Comparison of ENCODE assay signal across 8 cellular contexts in the genomic region with DNA sequence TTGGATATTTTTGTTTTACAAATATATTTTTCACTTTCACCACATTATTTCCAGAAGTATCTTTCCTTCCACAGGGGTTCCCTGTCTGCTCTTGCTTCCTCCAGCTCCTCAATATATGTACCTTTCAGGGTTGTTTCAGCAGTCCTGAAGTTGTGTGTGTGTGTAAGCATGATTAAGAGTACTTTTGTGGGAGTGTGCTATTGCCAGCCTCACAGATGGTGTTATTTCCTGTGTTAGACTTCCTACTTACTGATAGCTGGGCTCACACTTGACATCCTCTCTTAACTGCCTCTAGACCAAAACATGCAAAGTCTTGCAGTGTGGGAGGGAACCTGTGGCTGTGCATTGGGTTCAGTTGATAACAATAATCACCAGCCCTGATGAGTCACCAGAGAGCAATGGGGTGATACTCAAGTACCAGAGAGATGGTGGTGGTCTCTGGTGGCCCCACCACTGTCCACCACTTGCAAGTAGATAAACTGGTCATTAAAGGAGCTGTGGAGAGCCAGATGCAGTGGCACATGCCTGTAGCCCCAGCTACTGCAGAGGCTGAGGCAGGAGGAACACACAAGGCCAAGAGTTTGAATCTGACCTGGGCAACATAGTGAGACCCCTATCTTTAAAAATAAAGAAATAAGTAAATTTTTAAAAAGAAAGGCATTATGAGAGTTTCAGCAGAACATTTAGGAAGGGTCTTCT.
DNase-seq lines count a peak whose midpoint lies in the region; ATAC-seq, FAIRE-seq and TF ChIP-seq lines count a peak whose summit lies in the region.

No MANE protein-coding gene starts in this region.

- H3K79me2 ChIP-seq in Loucy (ENCODE audit: insufficient read depth, low read length): no peaks in the 10 kb centered on the region

- H3K9me2 ChIP-seq in Loucy (replicated peaks; ENCODE audit: low read depth, low read length): no peaks in the 10 kb centered on the region

- H3K27ac ChIP-seq in mesenchymal stem cell (ENCODE audit: low read length, poor library complexity, severe bottlenecking) (no peak overlapping the region), stomach (peak overlapping the region in 1 of 5 donors; percentile 43)

- H3K14ac ChIP-seq in mesenchymal stem cell (ENCODE audit: low read length in 2 of 2): no peak overlapping the region

- H3K27me3 ChIP-seq in Loucy (ENCODE audit: insufficient read depth, low read length, poor library complexity, severe bottlenecking) (no peaks in the 10 kb centered on the region), mesenchymal stem cell (ENCODE audit: control insufficient read depth in 1 of 2, insufficient read depth in 1 of 2, low read length in 2 of 2) (no peaks in the 10 kb centered on the region), stomach (no peaks in the 10 kb centered on the region)

- POLR2A ChIA-PET in activated CD8-positive, alpha-beta T cell treated with anti-CD3 and anti-CD28 coated beads, Interleukin-2, amount 10 ng/mL, durations not matched to agents 7 days and 5 days (lab: Charles Lee): interaction anchor here (0.8 to 2.0 kb wide), 6 partner anchors 8 to 329 kb away, joined by 3 to 7 read pairs (median 5); no protein-coding TSS in a partner anchor

- H3K27me3 Mint-ChIP-seq in activated CD8-positive, alpha-beta T cell treated with anti-CD3 and anti-CD28 coated beads, Interleukin-2, amount 10 ng/mL, durations not matched to agents 7 days and 5 days (ENCODE audit: low read depth): peaks cover 3% of the 10 kb centered on the region

- no peaks in the 10 kb centered on the region for H3K36me3 ChIP-seq in Loucy (ENCODE audit: insufficient read depth, low read length)
- no peaks in the 10 kb centered on the region for H3K36me3 ChIP-seq in mesenchymal stem cell (ENCODE audit: control insufficient read depth in 1 of 2, insufficient read depth in 2 of 2, low read depth in 1 of 2, low read length in 2 of 2)
- H3K36me3 ChIP-seq in stomach: no peaks in the 10 kb centered on the region

- TF ChIP-seq POLR2A in GM12892 (IDR thresholded peaks at IDR 0.05; ENCODE audit: low read depth, low read length): peak; percentile 39; the same call in 1 of the 2 replicates
- no peak for TF ChIP-seq POLR2A in stomach (IDR thresholded peaks at IDR 0.05)

- no peak overlapping the region for H2BK120ac ChIP-seq in mesenchymal stem cell (ENCODE audit: low read depth, low read length)

- H2AFZ ChIP-seq in Loucy (ENCODE audit: low read length) (no peak overlapping the region), mesenchymal stem cell (ENCODE audit: low read depth, low read length) (no peak overlapping the region)

- H3K4me3 ChIP-seq in Loucy (ENCODE audit: low read length, poor library complexity, severe bottlenecking) (peak overlapping the region; percentile 5), mesenchymal stem cell (ENCODE audit: insufficient read depth in 1 of 2, low read depth in 1 of 2, low read length in 2 of 2) (no peak overlapping the region), stomach (no peak overlapping the region)

- DNase-seq in GM12892 (ENCODE audit: insufficient read length) (no peak), mesenchymal stem cell (peak; percentile 22), hepatic stellate cell (ENCODE audit: low spot score) (no peak), stomach (no peak), NCI-H2081 (lab: John Stamatoyannopoulos, UW) (no peak)
- peak; percentile 75 for DNase-seq in activated CD8-positive, alpha-beta T cell treated with anti-CD3 and anti-CD28 coated beads, Interleukin-2, amount 10 ng/mL, durations not matched to agents 7 days and 5 days

- H4K91ac ChIP-seq in mesenchymal stem cell (ENCODE audit: low read length): no peak overlapping the region

- H3K23ac ChIP-seq in mesenchymal stem cell (ENCODE audit: low read length in 2 of 2): no peak overlapping the region

- no peaks in the 10 kb centered on the region for H3K79me1 ChIP-seq in mesenchymal stem cell (replicated peaks; ENCODE audit: low read length, poor library complexity, severe bottlenecking)

- H3K4me2 ChIP-seq in Loucy (ENCODE audit: low read depth, low read length, poor library complexity, severe bottlenecking) (peak overlapping the region; percentile 59), mesenchymal stem cell (ENCODE audit: low read length, poor library complexity, severe bottlenecking) (no peak overlapping the region)

- H3K4me3 Mint-ChIP-seq in activated CD8-positive, alpha-beta T cell treated with anti-CD3 and anti-CD28 coated beads, Interleukin-2, amount 10 ng/mL, durations not matched to agents 7 days and 5 days: no peak overlapping the region

- no peak overlapping the region for H2AK5ac ChIP-seq in mesenchymal stem cell (ENCODE audit: low read length, severe bottlenecking)

- peak overlapping the region; percentile 78 for H3K27ac Mint-ChIP-seq in activated CD8-positive, alpha-beta T cell treated with anti-CD3 and anti-CD28 coated beads, Interleukin-2, amount 10 ng/mL, durations not matched to agents 7 days and 5 days

- CTCF ChIA-PET in activated CD8-positive, alpha-beta T cell treated with anti-CD3 and anti-CD28 coated beads, Interleukin-2, amount 10 ng/mL, durations not matched to agents 7 days and 5 days (lab: Charles Lee): interaction anchor here (0.5 to 2.2 kb wide), 7 partner anchors 11 to 448 kb away, joined by 3 to 11 read pairs (median 4); no protein-coding TSS in a partner anchor

- H3K4me1 ChIP-seq in Loucy (ENCODE audit: insufficient read depth, low read length, poor library complexity, severe bottlenecking) (peaks cover 63% of the 10 kb centered on the region), mesenchymal stem cell (ENCODE audit: control insufficient read depth, insufficient read depth, low read depth, low read length) (no peaks in the 10 kb centered on the region), stomach (peaks cover 0 to 14% (median 3%) of the 10 kb centered on the region in 4 donors)

- no peak overlapping the region for H2BK15ac ChIP-seq in mesenchymal stem cell (ENCODE audit: low read depth, poor library complexity, severe bottlenecking)

- H2BK12ac ChIP-seq in mesenchymal stem cell (ENCODE audit: low read length in 2 of 2): peak overlapping the region in 1 of 2 experiments; percentile 15

- no peak overlapping the region for H3K4ac ChIP-seq in mesenchymal stem cell (ENCODE audit: low read depth in 1 of 2, low read length in 2 of 2)

- no peaks in the 10 kb centered on the region for H3K36me3 Mint-ChIP-seq in activated CD8-positive, alpha-beta T cell treated with anti-CD3 and anti-CD28 coated beads, Interleukin-2, amount 10 ng/mL, durations not matched to agents 7 days and 5 days (ENCODE audit: low read depth)

- H3K4me1 Mint-ChIP-seq in activated CD8-positive, alpha-beta T cell treated with anti-CD3 and anti-CD28 coated beads, Interleukin-2, amount 10 ng/mL, durations not matched to agents 7 days and 5 days (ENCODE audit: low read depth): peaks cover 41% of the 10 kb centered on the region

- intact Hi-C loops in stomach (cut with DNase I; ENCODE audit: low total_unique reads): no loop called here

- TF ChIP-seq EP300 in stomach (IDR thresholded peaks at IDR 0.05): no peak

- H4K20me1 ChIP-seq in Loucy (ENCODE audit: insufficient read depth, low read length, poor library complexity, severe bottlenecking): no peaks in the 10 kb centered on the region

- H3K9me3 ChIP-seq in Loucy (ENCODE audit: insufficient read depth, low read depth, low read length) (no peaks in the 10 kb centered on the region), mesenchymal stem cell (ENCODE audit: control insufficient read depth, low read length) (no peaks in the 10 kb centered on the region), stomach (no peaks in the 10 kb centered on the region)

- H4K8ac ChIP-seq in mesenchymal stem cell (ENCODE audit: low read length): no peak overlapping the region

- TF ChIP-seq CTCF in Loucy (conservative IDR thresholded peaks at IDR 0.05; ENCODE audit: low read length): no peak
- TF ChIP-seq CTCF in stomach (IDR thresholded peaks at IDR 0.05): no peak

- peak; percentile 89 for ATAC-seq in GM21737 (IDR thresholded peaks at IDR 0.05; ENCODE audit: unreplicated experiment)
- ATAC-seq in activated CD8-positive, alpha-beta T cell treated with anti-CD3 and anti-CD28 coated beads, Interleukin-2, amount 10 ng/mL, durations not matched to agents 7 days and 5 days: peak; percentile 96

- no peak overlapping the region for H2BK5ac ChIP-seq in mesenchymal stem cell (ENCODE audit: low read depth, low read length, poor library complexity, severe bottlenecking)

- peaks cover 5% of the 10 kb centered on the region for H3K9me3 Mint-ChIP-seq in activated CD8-positive, alpha-beta T cell treated with anti-CD3 and anti-CD28 coated beads, Interleukin-2, amount 10 ng/mL, durations not matched to agents 7 days and 5 days (ENCODE audit: insufficient read depth)

- peak; percentile 91 for FAIRE-seq in GM12892 (lab: Jason Lieb, UNC)

- peak overlapping the region; percentile 54 for H3K9ac ChIP-seq in Loucy (ENCODE audit: low read depth, low read length, poor library complexity, severe bottlenecking)
- no peak overlapping the region for H3K9ac ChIP-seq in mesenchymal stem cell (ENCODE audit: low read length)

- H3F3A ChIP-seq in Loucy (ENCODE audit: low read depth): 0 out of 2 replicates have a peak, but pooled peaks cover 3% of the 10 kb centered on the region

- peak overlapping the region in 1 of 2 experiments; percentile 15 for H3K18ac ChIP-seq in mesenchymal stem cell (ENCODE audit: low read depth in 1 of 2, low read length in 2 of 2)

Comparison
In these comparisons a context has a peak if more than half of its experiments do, and no peak if none do; other contexts are left out.
1. DNase-seq: peak in activated CD8-positive, alpha-beta T cell treated with anti-CD3 and anti-CD28 coated beads, Interleukin-2, amount 10 ng/mL, durations not matched to agents 7 days and 5 days (single experiment) and mesenchymal stem cell (single experiment); none in GM12892 (single experiment), hepatic stellate cell (single experiment), stomach (single experiment) and NCI-H2081 (0 of 2).